1 cellular context compared by ENCODE assay signal in genomic region chr9:107749787-107750444, GRCh38.
A peak's percentile ranks its signal among the peaks of the same experiment; 100 is the strongest.
TF ChIP-seq lines count a peak whose summit lies in the region.

No MANE protein-coding gene starts in this region.

TF ChIP-seq in K562, 482 proteins besides CTCF, POLR2A, EP300 and RAD21 (continued from another document and continues in another):
- TF ChIP-seq, protein P1, sequence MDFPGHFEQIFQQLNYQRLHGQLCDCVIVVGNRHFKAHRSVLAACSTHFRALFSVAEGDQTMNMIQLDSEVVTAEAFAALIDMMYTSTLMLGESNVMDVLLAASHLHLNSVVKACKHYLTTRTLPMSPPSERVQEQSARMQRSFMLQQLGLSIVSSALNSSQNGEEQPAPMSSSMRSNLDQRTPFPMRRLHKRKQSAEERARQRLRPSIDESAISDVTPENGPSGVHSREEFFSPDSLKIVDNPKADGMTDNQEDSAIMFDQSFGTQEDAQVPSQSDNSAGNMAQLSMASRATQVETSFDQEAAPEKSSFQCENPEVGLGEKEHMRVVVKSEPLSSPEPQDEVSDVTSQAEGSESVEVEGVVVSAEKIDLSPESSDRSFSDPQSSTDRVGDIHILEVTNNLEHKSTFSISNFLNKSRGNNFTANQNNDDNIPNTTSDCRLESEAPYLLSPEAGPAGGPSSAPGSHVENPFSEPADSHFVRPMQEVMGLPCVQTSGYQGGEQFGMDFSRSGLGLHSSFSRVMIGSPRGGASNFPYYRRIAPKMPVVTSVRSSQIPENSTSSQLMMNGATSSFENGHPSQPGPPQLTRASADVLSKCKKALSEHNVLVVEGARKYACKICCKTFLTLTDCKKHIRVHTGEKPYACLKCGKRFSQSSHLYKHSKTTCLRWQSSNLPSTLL (IDR thresholded peaks at IDR 0.05) = no peak
- no peak for TF ChIP-seq RBM34 (IDR thresholded peaks at IDR 0.05; ENCODE audit: borderline replicate concordance, insufficient read depth, low read length)
- 0 out of 2 replicates have a peak, but pooled peaks have one; percentile 33 for TF ChIP-seq RNF2 (IDR thresholded peaks at IDR 0.05)
- no peak for TF ChIP-seq NELFE (IDR thresholded peaks at IDR 0.05; ENCODE audit: insufficient read depth, insufficient read length)
- TF ChIP-seq ZNF395 (CRISPR knock-in tag; IDR thresholded peaks at IDR 0.05) = peak; percentile 39; the same call in 1 of the 2 replicates
- TF ChIP-seq ZFP1 (CRISPR knock-in tag; IDR thresholded peaks at IDR 0.05) = no peak
- no peak for TF ChIP-seq PML (IDR thresholded peaks at IDR 0.05; ENCODE audit: low read length)
- TF ChIP-seq CEBPB (tag; IDR thresholded peaks at IDR 0.05) = peak; percentile 79
- TF ChIP-seq CTBP1 (IDR thresholded peaks at IDR 0.05; ENCODE audit: borderline replicate concordance) = peak; percentile 75
- TF ChIP-seq, protein P2, sequence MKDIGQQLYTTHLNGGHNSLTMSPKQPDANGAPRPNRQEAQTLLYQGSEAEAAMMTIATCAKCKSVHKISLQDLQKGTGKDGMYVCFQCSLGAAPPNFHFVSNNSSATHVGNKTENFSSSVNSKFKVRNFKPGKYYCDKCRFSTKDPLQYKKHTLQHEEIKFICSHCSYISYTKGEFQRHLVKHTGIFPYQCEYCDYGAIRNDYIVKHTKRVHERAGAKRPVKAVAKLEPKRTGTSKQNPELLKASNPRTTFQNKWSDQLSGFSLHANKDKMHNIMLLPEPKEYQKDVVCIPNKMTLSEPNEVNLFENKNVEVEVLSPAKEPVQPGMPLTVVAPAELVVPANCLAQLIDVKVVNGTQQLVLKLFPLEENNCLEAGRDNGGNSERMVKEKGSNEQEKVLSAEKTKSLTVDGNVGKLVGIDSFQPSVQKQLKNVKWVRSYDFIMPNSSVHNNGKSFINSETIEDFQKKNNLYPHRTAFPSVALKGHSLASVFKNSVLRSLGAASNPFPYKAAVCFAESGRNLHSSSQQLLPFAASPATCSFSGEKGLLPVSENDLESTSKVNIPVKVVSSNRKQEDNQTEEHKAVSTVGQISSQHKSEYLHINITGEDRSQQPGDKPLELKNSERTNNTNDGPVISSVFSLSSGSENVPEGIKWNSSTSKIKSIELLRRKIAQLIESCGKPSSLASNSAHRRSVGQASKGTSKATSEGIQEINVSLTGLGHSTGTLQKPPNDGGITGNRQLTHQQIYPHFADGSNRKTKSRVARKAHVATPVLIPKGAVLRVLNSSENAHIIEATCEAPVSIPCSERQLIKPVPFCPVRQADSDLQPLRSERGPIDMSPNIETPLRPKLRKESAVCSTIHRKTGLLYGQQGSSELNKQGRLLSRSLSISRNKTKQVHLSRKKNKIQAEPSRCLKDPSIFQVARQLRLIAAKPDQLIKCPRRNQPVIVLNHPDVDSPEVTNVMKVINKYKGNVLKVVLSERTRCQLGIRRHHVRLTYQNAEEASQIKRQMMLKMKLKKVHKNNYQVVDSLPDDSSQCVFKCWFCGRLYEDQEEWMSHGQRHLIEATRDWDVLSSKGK (CRISPR knock-in tag; IDR thresholded peaks at IDR 0.05) = no peak
- TF ChIP-seq ZNF79 (CRISPR knock-in tag; IDR thresholded peaks at IDR 0.05; ENCODE audit: low read depth) = no peak
- TF ChIP-seq STAG1 (CRISPR knock-in tag; IDR thresholded peaks at IDR 0.05; ENCODE audit: borderline replicate concordance) = no peak
- TF ChIP-seq ZNF175 (CRISPR knock-in tag; IDR thresholded peaks at IDR 0.05; ENCODE audit: low read depth) = 0 out of 2 replicates have a peak, but pooled peaks have one; percentile 42
- TF ChIP-seq KLF1 (tag; IDR thresholded peaks at IDR 0.05) = no peak
- no peak for TF ChIP-seq THRAP3 (IDR thresholded peaks at IDR 0.05; ENCODE audit: borderline replicate concordance)
- peak; percentile 83 for TF ChIP-seq NFRKB (IDR thresholded peaks at IDR 0.05; ENCODE audit: low read depth)
- peak; percentile 99 for TF ChIP-seq CEBPG (CRISPR knock-in tag; IDR thresholded peaks at IDR 0.05)
- TF ChIP-seq CEBPG (tag; conservative IDR thresholded peaks at IDR 0.05 in 1 of 2, IDR thresholded peaks at IDR 0.05 in 1 of 2) = peak; percentile 92 to 96
- TF ChIP-seq ZNF384 (IDR thresholded peaks at IDR 0.05; ENCODE audit: low read depth, low read length) = no peak
- TF ChIP-seq, protein P3, sequence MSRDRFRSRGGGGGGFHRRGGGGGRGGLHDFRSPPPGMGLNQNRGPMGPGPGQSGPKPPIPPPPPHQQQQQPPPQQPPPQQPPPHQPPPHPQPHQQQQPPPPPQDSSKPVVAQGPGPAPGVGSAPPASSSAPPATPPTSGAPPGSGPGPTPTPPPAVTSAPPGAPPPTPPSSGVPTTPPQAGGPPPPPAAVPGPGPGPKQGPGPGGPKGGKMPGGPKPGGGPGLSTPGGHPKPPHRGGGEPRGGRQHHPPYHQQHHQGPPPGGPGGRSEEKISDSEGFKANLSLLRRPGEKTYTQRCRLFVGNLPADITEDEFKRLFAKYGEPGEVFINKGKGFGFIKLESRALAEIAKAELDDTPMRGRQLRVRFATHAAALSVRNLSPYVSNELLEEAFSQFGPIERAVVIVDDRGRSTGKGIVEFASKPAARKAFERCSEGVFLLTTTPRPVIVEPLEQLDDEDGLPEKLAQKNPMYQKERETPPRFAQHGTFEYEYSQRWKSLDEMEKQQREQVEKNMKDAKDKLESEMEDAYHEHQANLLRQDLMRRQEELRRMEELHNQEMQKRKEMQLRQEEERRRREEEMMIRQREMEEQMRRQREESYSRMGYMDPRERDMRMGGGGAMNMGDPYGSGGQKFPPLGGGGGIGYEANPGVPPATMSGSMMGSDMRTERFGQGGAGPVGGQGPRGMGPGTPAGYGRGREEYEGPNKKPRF (IDR thresholded peaks at IDR 0.05; ENCODE audit: low read depth, low read length) = no peak
- no peak for TF ChIP-seq ZNF354B (CRISPR knock-in tag; IDR thresholded peaks at IDR 0.05)
- no peak for TF ChIP-seq ZFP30 (CRISPR knock-in tag; IDR thresholded peaks at IDR 0.05; ENCODE audit: borderline replicate concordance)
- no peak for TF ChIP-seq MEF2A (IDR thresholded peaks at IDR 0.05; ENCODE audit: control insufficient read depth, low read depth, low read length)
- peak; percentile 55 for TF ChIP-seq POLR2G (IDR thresholded peaks at IDR 0.05; ENCODE audit: low read depth, low read length)
- TF ChIP-seq TFAP4 (CRISPR knock-in tag; IDR thresholded peaks at IDR 0.05; ENCODE audit: borderline replicate concordance) = peak; percentile 46; the same call in 1 of the 2 replicates
- TF ChIP-seq, protein P4, sequence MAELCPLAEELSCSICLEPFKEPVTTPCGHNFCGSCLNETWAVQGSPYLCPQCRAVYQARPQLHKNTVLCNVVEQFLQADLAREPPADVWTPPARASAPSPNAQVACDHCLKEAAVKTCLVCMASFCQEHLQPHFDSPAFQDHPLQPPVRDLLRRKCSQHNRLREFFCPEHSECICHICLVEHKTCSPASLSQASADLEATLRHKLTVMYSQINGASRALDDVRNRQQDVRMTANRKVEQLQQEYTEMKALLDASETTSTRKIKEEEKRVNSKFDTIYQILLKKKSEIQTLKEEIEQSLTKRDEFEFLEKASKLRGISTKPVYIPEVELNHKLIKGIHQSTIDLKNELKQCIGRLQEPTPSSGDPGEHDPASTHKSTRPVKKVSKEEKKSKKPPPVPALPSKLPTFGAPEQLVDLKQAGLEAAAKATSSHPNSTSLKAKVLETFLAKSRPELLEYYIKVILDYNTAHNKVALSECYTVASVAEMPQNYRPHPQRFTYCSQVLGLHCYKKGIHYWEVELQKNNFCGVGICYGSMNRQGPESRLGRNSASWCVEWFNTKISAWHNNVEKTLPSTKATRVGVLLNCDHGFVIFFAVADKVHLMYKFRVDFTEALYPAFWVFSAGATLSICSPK (IDR thresholded peaks at IDR 0.05; ENCODE audit: borderline replicate concordance) = no peak
- TF ChIP-seq ZNF217 (CRISPR knock-in tag; IDR thresholded peaks at IDR 0.05) = no peak
- no peak for TF ChIP-seq ID3 (CRISPR knock-in tag; IDR thresholded peaks at IDR 0.05)
- TF ChIP-seq ID3 (tag; IDR thresholded peaks at IDR 0.05) = peak; percentile 62; the same call in 1 of the 2 replicates
- no peak for TF ChIP-seq ZNF174 (CRISPR knock-in tag; IDR thresholded peaks at IDR 0.05)
- TF ChIP-seq RBM22 (IDR thresholded peaks at IDR 0.05; ENCODE audit: low read depth, low read length, poor library complexity, severe bottlenecking) = no peak
- TF ChIP-seq, protein P5, sequence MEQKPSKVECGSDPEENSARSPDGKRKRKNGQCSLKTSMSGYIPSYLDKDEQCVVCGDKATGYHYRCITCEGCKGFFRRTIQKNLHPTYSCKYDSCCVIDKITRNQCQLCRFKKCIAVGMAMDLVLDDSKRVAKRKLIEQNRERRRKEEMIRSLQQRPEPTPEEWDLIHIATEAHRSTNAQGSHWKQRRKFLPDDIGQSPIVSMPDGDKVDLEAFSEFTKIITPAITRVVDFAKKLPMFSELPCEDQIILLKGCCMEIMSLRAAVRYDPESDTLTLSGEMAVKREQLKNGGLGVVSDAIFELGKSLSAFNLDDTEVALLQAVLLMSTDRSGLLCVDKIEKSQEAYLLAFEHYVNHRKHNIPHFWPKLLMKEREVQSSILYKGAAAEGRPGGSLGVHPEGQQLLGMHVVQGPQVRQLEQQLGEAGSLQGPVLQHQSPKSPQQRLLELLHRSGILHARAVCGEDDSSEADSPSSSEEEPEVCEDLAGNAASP (IDR thresholded peaks at IDR 0.05) = no peak
- TF ChIP-seq ZNF311 (CRISPR knock-in tag; IDR thresholded peaks at IDR 0.05) = peak; percentile 62; the same call in 1 of the 2 replicates
- no peak for TF ChIP-seq ZNF512 (tag; IDR thresholded peaks at IDR 0.05)
- TF ChIP-seq SMAD2 (IDR thresholded peaks at IDR 0.05; ENCODE audit: low read depth, low read length) = no peak
- TF ChIP-seq, protein P6, sequence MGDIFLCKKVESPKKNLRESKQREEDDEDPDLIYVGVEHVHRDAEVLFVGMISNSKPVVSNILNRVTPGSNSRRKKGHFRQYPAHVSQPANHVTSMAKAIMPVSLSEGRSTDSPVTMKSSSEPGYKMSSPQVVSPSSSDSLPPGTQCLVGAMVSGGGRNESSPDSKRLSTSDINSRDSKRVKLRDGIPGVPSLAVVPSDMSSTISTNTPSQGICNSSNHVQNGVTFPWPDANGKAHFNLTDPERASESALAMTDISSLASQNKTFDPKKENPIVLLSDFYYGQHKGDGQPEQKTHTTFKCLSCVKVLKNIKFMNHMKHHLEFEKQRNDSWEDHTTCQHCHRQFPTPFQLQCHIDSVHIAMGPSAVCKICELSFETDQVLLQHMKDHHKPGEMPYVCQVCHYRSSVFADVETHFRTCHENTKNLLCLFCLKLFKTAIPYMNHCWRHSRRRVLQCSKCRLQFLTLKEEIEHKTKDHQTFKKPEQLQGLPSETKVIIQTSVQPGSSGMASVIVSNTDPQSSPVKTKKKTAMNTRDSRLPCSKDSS (IDR thresholded peaks at IDR 0.05; ENCODE audit: low read depth, partially characterized antibody) = no peak
- TF ChIP-seq TRIM24 (IDR thresholded peaks at IDR 0.05) = peak; percentile 68; a peak in 2 of 4 replicates
- TF ChIP-seq PRMT5 (CRISPR knock-in tag; IDR thresholded peaks at IDR 0.05) = no peak
- TF ChIP-seq ZNF253 (CRISPR knock-in tag; conservative IDR thresholded peaks at IDR 0.05) = no peak
- no peak for TF ChIP-seq NR2C1 (IDR thresholded peaks at IDR 0.05)
- peak; percentile 51; the same call in 1 of the 2 replicates for TF ChIP-seq NR2C1 (tag; IDR thresholded peaks at IDR 0.05)
- no peak for TF ChIP-seq POLR2AphosphoS2 (IDR thresholded peaks at IDR 0.05; ENCODE audit: low read length)
- no peak for TF ChIP-seq KDM2B (CRISPR knock-in tag; IDR thresholded peaks at IDR 0.05)
- no peak for TF ChIP-seq VEZF1 (CRISPR knock-in tag; IDR thresholded peaks at IDR 0.05)
- TF ChIP-seq ETV1 (tag; conservative IDR thresholded peaks at IDR 0.05; ENCODE audit: low read depth) = peak; percentile 90
- TF ChIP-seq CXXC5 (CRISPR knock-in tag; IDR thresholded peaks at IDR 0.05) = peak; percentile 45; the same call in 1 of the 2 replicates
